ENCODE assay signal across 26 cellular contexts in genomic region chr12:111584959-111585358, GRCh38. TPM values are rescaled to one million over a fixed set of nuclear protein-coding genes. Genes with fewer than 3 reads are reported as not detected.
A peak's percentile ranks its signal among the peaks of the same experiment; 100 is the strongest.
DNase-seq lines count a peak whose midpoint lies in the region; ATAC-seq, FAIRE-seq and TF ChIP-seq lines count a peak whose summit lies in the region.
"Had no signal": no experiment of that assay in that cellular context is flagged by ENCODE, and none has a peak within 500 bp of the region (broad histone marks: within the 10 kb centered on the region; RNA-seq: fewer than 3 reads in every experiment).

No MANE protein-coding gene starts in this region.

- dilution Hi-C loops in IMR-90 (cut with HindIII; ENCODE audit: low sequenced_read_pairs, unreplicated experiment), result no loop called here

- no peaks in the 10 kb centered on the region for H3K9me3 Mint-ChIP-seq in stimulated activated naive B cell treated with anti-CD40 and anti-IgM and Interleukin-4, amounts not matched to agents 10 μg/mL and 1 μg/mL and 100 μg/mL, for 72 hours
- H3K9me3 Mint-ChIP-seq: activated naive CD8-positive, alpha-beta T cell treated with anti-CD3 and anti-CD28 coated beads, Interleukin-2, amount 10 ng/mL, durations not matched to agents 7 days and 5 days; activated T-helper 2 cell treated with anti-CD3 and anti-CD28 coated beads, Interferon-gamma antibody, Interleukin-2, Interleukin-4, amounts not matched to agents 10 μg/mL and 5 μg/mL and 100 μg/mL, durations not matched to agents 14 hours and 24 hours and 36 hours; mesothelial cell of epicardium; natural killer cell treated with Interleukin-12 subunit alpha and Interleukin-12 subunit beta and Interleukin-15 and Interleukin-18, amount 100 ng/mL, for 72 hours; T-helper 2 cell treated with Interferon-gamma antibody and Interleukin-4, amounts not matched to agents 5 μg/mL and 100 μg/mL, for 36 hours had no signal

- DNase-seq in EH (ENCODE audit: low read depth) (peak; percentile 70), IMR-90 (peak; percentile 60), K562 (ENCODE audit: extremely low read depth in 1 of 4, low spot score in 3 of 4) (no peak), iris pigment epithelial cell (ENCODE audit: low read depth) (peak; percentile 72), NCI-H510A (lab: John Stamatoyannopoulos, UW) (no peak), NCI-H146 (lab: John Stamatoyannopoulos, UW) (no peak)
- DNase-seq in stimulated activated naive B cell treated with anti-CD40 and anti-IgM and Interleukin-4, amounts not matched to agents 10 μg/mL and 1 μg/mL and 100 μg/mL, for 72 hours, result no peak
- DNase-seq: activated naive CD8-positive, alpha-beta T cell treated with anti-CD3 and anti-CD28 coated beads, Interleukin-2, amount 10 ng/mL, durations not matched to agents 7 days and 5 days; Calu3; cortex of kidney; heart right ventricle; NK-92 treated with Interleukin-12 subunit alpha and Interleukin-12 subunit beta, amount 100 ng/mL, for 24 hours; uterus; WERI-Rb-1 had no signal

- no peak overlapping the region for H4K8ac ChIP-seq in IMR-90 (ENCODE audit: low read depth in 2 of 2, low read length in 2 of 2)

- intact Hi-C loops in IMR-90 (cut with micrococcal nuclease) (no loop called here), K562 (cut with micrococcal nuclease) (no loop called here)

- H3K9ac ChIP-seq in IMR-90 (ENCODE audit: low read depth, low read length), result no peak overlapping the region
- H3K9ac ChIP-seq in K562 (ENCODE audit: insufficient read depth in 1 of 2, low read depth in 2 of 2, low read length in 2 of 2), result no peak overlapping the region
- H3K9ac ChIP-seq: BLaER1 treated with 17β-estradiol and CSF1 and Interleukin-3, amounts not matched to agents 10 nM and 100 nM; parathyroid adenoma had no signal

- CTCF ChIA-PET in IMR-90 (lab: Yijun Ruan, JAX) (no interaction called here), K562 (lab: Yijun Ruan, JAX; ENCODE audit: low intra/inter-chr PET ratio) (no interaction called here)

- H3K36me3 ChIP-seq in IMR-90 (ENCODE audit: control insufficient read depth, insufficient read depth, low read length) (peaks cover 3% of the 10 kb centered on the region; the same call in 1 of the 2 replicates), K562 (ENCODE audit: control insufficient read depth, insufficient read depth, low read length) (peaks cover 31% of the 10 kb centered on the region; the same call in 2 of the 3 replicates)
- H3K36me3 ChIP-seq: heart right ventricle, right lobe of liver, uterus had no signal

- no peak overlapping the region for H2AK5ac ChIP-seq in IMR-90 (ENCODE audit: low read depth, low read length)

- H2BK120ac ChIP-seq in IMR-90 (ENCODE audit: low read depth, low read length), result no peak overlapping the region

- H3K4me2 ChIP-seq in IMR-90 (ENCODE audit: low read depth, low read length) (no peak overlapping the region), K562 (ENCODE audit: insufficient read depth, low read length) (no peak overlapping the region)

- no peak overlapping the region for H3K56ac ChIP-seq in IMR-90 (ENCODE audit: extremely low read depth, insufficient read depth, low read length)

- H3K9me1 ChIP-seq in IMR-90 (ENCODE audit: insufficient read depth, low read length), result peaks cover 43% of the 10 kb centered on the region
- H3K9me1 ChIP-seq in K562 (ENCODE audit: control insufficient read depth, insufficient read depth, low read length), result no peaks in the 10 kb centered on the region

- no peak for TF ChIP-seq POLR2A in IMR-90 (IDR thresholded peaks at IDR 0.05; ENCODE audit: low read depth, low read length)
- no peak for TF ChIP-seq POLR2A in K562 (conservative IDR thresholded peaks at IDR 0.05)

- H4K20me1 ChIP-seq in IMR-90 (ENCODE audit: insufficient read depth, low read length) (peaks cover 98% of the 10 kb centered on the region), K562 (replicated peaks; ENCODE audit: control insufficient read depth, insufficient read depth, low read length) (0 out of 2 replicates have a peak, but pooled peaks cover 8% of the 10 kb centered on the region)

- H3K79me2 ChIP-seq in K562 (ENCODE audit: control insufficient read depth, insufficient read depth, low read length), result peaks cover 96% of the 10 kb centered on the region

- TF ChIP-seq CTCF in IMR-90 (conservative IDR thresholded peaks at IDR 0.05; ENCODE audit: low read depth, low read length) (no peak), K562 (IDR thresholded peaks at IDR 0.05 in 2 of 3, conservative IDR thresholded peaks at IDR 0.05 in 1 of 3; ENCODE audit: insufficient read depth in 2 of 3, low read depth in 1 of 3, low read length in 3 of 3) (no peak)

- in situ Hi-C loops in IMR-90 (cut with MboI; ENCODE audit: low sequenced_read_pairs), result no loop called here
- in situ Hi-C loops in K562 (cut with MboI), result no loop called here

- TF ChIP-seq RAD21 in IMR-90 (IDR thresholded peaks at IDR 0.05; ENCODE audit: low read length), result no peak
- no peak for TF ChIP-seq RAD21 in K562 (CRISPR knock-in tag; conservative IDR thresholded peaks at IDR 0.05 in 1 of 2, IDR thresholded peaks at IDR 0.05 in 1 of 2)

- no peak overlapping the region for H3K27ac ChIP-seq in IMR-90 (ENCODE audit: insufficient read depth, low read length)
- no peak overlapping the region for H3K27ac ChIP-seq in K562 (ENCODE audit: extremely low read depth, low read depth, low read length)
- H3K27ac ChIP-seq: BLaER1 treated with 17β-estradiol and CSF1 and Interleukin-3, amounts not matched to agents 10 nM and 100 nM; heart right ventricle; parathyroid adenoma; right lobe of liver; uterus; WERI-Rb-1 had no signal

- H3K4me1 Mint-ChIP-seq in stimulated activated naive B cell treated with anti-CD40 and anti-IgM and Interleukin-4, amounts not matched to agents 10 μg/mL and 1 μg/mL and 100 μg/mL, for 72 hours, result peaks cover 7 to 27% of the 10 kb centered on the region in 2 donors
- H3K4me1 Mint-ChIP-seq: activated naive CD8-positive, alpha-beta T cell treated with anti-CD3 and anti-CD28 coated beads, Interleukin-2, amount 10 ng/mL, durations not matched to agents 7 days and 5 days had no signal

- H3K4me1 ChIP-seq in IMR-90 (ENCODE audit: control insufficient read depth, insufficient read depth, low read length) (peaks cover 14% of the 10 kb centered on the region), K562 (replicated peaks in 1 of 2; ENCODE audit: control insufficient read depth in 2 of 2, insufficient read depth in 2 of 2, low read length in 2 of 2) (peaks cover 11 to 28% of the 10 kb centered on the region in 2 experiments; a peak in 3 of 5 replicates)
- H3K4me1 ChIP-seq: parathyroid adenoma had no signal

- no peak overlapping the region for H2AK9ac ChIP-seq in IMR-90 (replicated peaks; ENCODE audit: low read depth, low read length, poor library complexity)

- H3K27ac Mint-ChIP-seq in stimulated activated naive B cell treated with anti-CD40 and anti-IgM and Interleukin-4, amounts not matched to agents 10 μg/mL and 1 μg/mL and 100 μg/mL, for 72 hours, result no peak overlapping the region
- H3K27ac Mint-ChIP-seq: activated naive CD8-positive, alpha-beta T cell treated with anti-CD3 and anti-CD28 coated beads, Interleukin-2, amount 10 ng/mL, durations not matched to agents 7 days and 5 days; activated T-helper 2 cell treated with anti-CD3 and anti-CD28 coated beads, Interferon-gamma antibody, Interleukin-2, Interleukin-4, amounts not matched to agents 10 μg/mL and 5 μg/mL and 100 μg/mL, durations not matched to agents 14 hours and 24 hours and 36 hours; brain; natural killer cell treated with Interleukin-12 subunit alpha and Interleukin-12 subunit beta and Interleukin-15 and Interleukin-18, amount 100 ng/mL, for 72 hours; T-helper 2 cell treated with Interferon-gamma antibody and Interleukin-4, amounts not matched to agents 5 μg/mL and 100 μg/mL, for 36 hours had no signal

- H3K23ac ChIP-seq in IMR-90 (ENCODE audit: low read depth, low read length), result no peak overlapping the region

- FAIRE-seq in K562 (lab: Jason Lieb, UNC), result no peak
- FAIRE-seq: endometrium, H54 had no signal

- H3K4ac ChIP-seq in IMR-90 (ENCODE audit: low read depth, low read length), result no peak overlapping the region

- H3K27me3 ChIP-seq in IMR-90 (ENCODE audit: control insufficient read depth, insufficient read depth, low read length) (no peaks in the 10 kb centered on the region), K562 (ENCODE audit: control insufficient read depth in 2 of 2, insufficient read depth in 2 of 2, low read length in 2 of 2) (no peaks in the 10 kb centered on the region)
- H3K27me3 ChIP-seq: BLaER1 treated with 17β-estradiol and CSF1 and Interleukin-3, amounts not matched to agents 10 nM and 100 nM; heart right ventricle; right lobe of liver; uterus had no signal

- no peak overlapping the region for H3K18ac ChIP-seq in IMR-90 (ENCODE audit: low read depth, low read length)

- no peak overlapping the region for H2BK20ac ChIP-seq in IMR-90 (ENCODE audit: low read depth, low read length)

- H3K36me3 Mint-ChIP-seq in stimulated activated naive B cell treated with anti-CD40 and anti-IgM and Interleukin-4, amounts not matched to agents 10 μg/mL and 1 μg/mL and 100 μg/mL, for 72 hours, result peaks cover 14 to 16% of the 10 kb centered on the region in 2 donors
- H3K36me3 Mint-ChIP-seq: natural killer cell treated with Interleukin-12 subunit alpha and Interleukin-12 subunit beta and Interleukin-15 and Interleukin-18, amount 100 ng/mL, for 72 hours had no signal

- H3K14ac ChIP-seq in IMR-90 (replicated peaks; ENCODE audit: low read depth, low read length), result no peak overlapping the region

- ATAC-seq in IMR-90 (ENCODE audit: low read depth), result peak; percentile 56
- no peak for ATAC-seq in K562
- no peak for ATAC-seq in HG03095 (IDR thresholded peaks at IDR 0.05; ENCODE audit: unreplicated experiment)
- ATAC-seq in stimulated activated naive B cell treated with anti-CD40 and anti-IgM and Interleukin-4, amounts not matched to agents 10 μg/mL and 1 μg/mL and 100 μg/mL, for 72 hours (replicated peaks), result no peak
- ATAC-seq: heart right ventricle; left lobe of liver; natural killer cell treated with Interleukin-12 subunit alpha and Interleukin-12 subunit beta and Interleukin-15 and Interleukin-18, amount 100 ng/mL, for 72 hours had no signal

- H3K9me3 ChIP-seq in IMR-90 (ENCODE audit: control insufficient read depth, insufficient read depth, low read length) (no peaks in the 10 kb centered on the region), K562 (replicated peaks; ENCODE audit: control insufficient read depth, insufficient read depth, low read depth, low read length) (no peaks in the 10 kb centered on the region)
- H3K9me3 ChIP-seq: heart right ventricle, right lobe of liver, uterus had no signal

- POLR2A ChIA-PET in IMR-90 (lab: Charles Lee; ENCODE audit: unreplicated experiment), result no interaction called here
- POLR2A ChIA-PET in K562 (lab: Yijun Ruan, JAX), result interaction anchor here (0.7 to 2.3 kb wide), 2 partner anchors 9 to 197 kb away, joined by 3 to 9 read pairs; no protein-coding TSS in a partner anchor

- no peak overlapping the region for H4K5ac ChIP-seq in IMR-90 (ENCODE audit: low read depth, low read length)

- H2AFZ ChIP-seq in IMR-90 (replicated peaks; ENCODE audit: low read length, poor library complexity) (no peak overlapping the region), K562 (ENCODE audit: low read depth, low read length) (no peak overlapping the region)
- H2AFZ ChIP-seq: parathyroid adenoma had no signal

- no peak overlapping the region for H3K4me3 Mint-ChIP-seq in stimulated activated naive B cell treated with anti-CD40 and anti-IgM and Interleukin-4, amounts not matched to agents 10 μg/mL and 1 μg/mL and 100 μg/mL, for 72 hours
- H3K4me3 Mint-ChIP-seq: activated naive CD8-positive, alpha-beta T cell treated with anti-CD3 and anti-CD28 coated beads, Interleukin-2, amount 10 ng/mL, durations not matched to agents 7 days and 5 days; brain; mesothelial cell of epicardium; natural killer cell treated with Interleukin-12 subunit alpha and Interleukin-12 subunit beta and Interleukin-15 and Interleukin-18, amount 100 ng/mL, for 72 hours; T-helper 2 cell treated with Interferon-gamma antibody and Interleukin-4, amounts not matched to agents 5 μg/mL and 100 μg/mL, for 36 hours had no signal

- no peak overlapping the region for H2BK15ac ChIP-seq in IMR-90 (ENCODE audit: low read depth, low read length)

- BruUV-seq in IMR-90 (replicated peaks; lab: Mats Ljungman, UMichigan), result no TSS peak
- BruUV-seq in K562 (replicated peaks; lab: Mats Ljungman, UMichigan), result no TSS peak

- H3K79me1 ChIP-seq in IMR-90 (ENCODE audit: low read depth in 1 of 2, low read length in 2 of 2), result peaks cover 8 to 76% of the 10 kb centered on the region in 2 experiments

- H4K91ac ChIP-seq in IMR-90 (ENCODE audit: insufficient read depth, low read depth, low read length), result no peak overlapping the region

- H3K27me3 Mint-ChIP-seq in stimulated activated naive B cell treated with anti-CD40 and anti-IgM and Interleukin-4, amounts not matched to agents 10 μg/mL and 1 μg/mL and 100 μg/mL, for 72 hours, result no peaks in the 10 kb centered on the region
- H3K27me3 Mint-ChIP-seq: activated naive CD8-positive, alpha-beta T cell treated with anti-CD3 and anti-CD28 coated beads, Interleukin-2, amount 10 ng/mL, durations not matched to agents 7 days and 5 days; brain; natural killer cell treated with Interleukin-12 subunit alpha and Interleukin-12 subunit beta and Interleukin-15 and Interleukin-18, amount 100 ng/mL, for 72 hours had no signal

- no peak overlapping the region for H2BK5ac ChIP-seq in IMR-90 (ENCODE audit: low read depth, low read length, poor library complexity, severe bottlenecking)

- WGBS in IMR-90 (ENCODE audit: extremely low coverage in 2 of 2, insufficient read length in 1 of 2), 2 experiments, result 93% methylated on average over 3 of the region's 4 CpGs; no CpG with 5 or more reads in 1 of the 2 experiments
- 66% methylated on average over 4 of the region's 4 CpGs for WGBS in K562 (ENCODE audit: insufficient coverage, low coverage, missing lambda C conversion rate)

- H3K4me3 ChIP-seq in IMR-90 (ENCODE audit: insufficient read depth, low read depth, low read length) (no peak overlapping the region), K562 (no peak overlapping the region)
- H3K4me3 ChIP-seq: BLaER1 treated with 17β-estradiol and CSF1 and Interleukin-3, amounts not matched to agents 10 nM and 100 nM; heart right ventricle; right lobe of liver; uterus had no signal

- TF ChIP-seq EP300 in K562 (IDR thresholded peaks at IDR 0.05; ENCODE audit: low read length), result no peak

RNA-seq across cellular contexts. Expression of gene ATXN2, which starts 14.2 kb away (rescaled TPM):
- total RNA-seq in IMR-90 (2012; rRNA removed) (12.4 and 20.6 TPM in 2 replicates), K562 (2014; rRNA removed) (16.8 and 20.6 TPM in 2 replicates), K562 (2014; rRNA removed; fragmentation: Illumina TruSeq; extraction: Trizol) (40.5 and 45.5 TPM in 2 replicates), K562 (2015; rRNA removed; fragmentation: Illumina TruSeq; extraction: Trizol) (29.6 and 32.1 TPM in 2 replicates), K562 (2021) (66.3 and 67.8 TPM in 2 replicates)
- polyA plus RNA-seq in IMR-90 (2012; rRNA removed) (63.3 and 66.5 TPM in 2 replicates), K562 (2011; rRNA removed) (25.2 and 42.0 TPM in 2 replicates), K562 (2014; fragmentation: Illumina TruSeq; extraction: Trizol) (48.7 and 65.7 TPM in 2 replicates), K562 (2014; fragmentation: Nextera tagmentation; extraction: Ambion mirVana) (10 to 100 TPM; 20.1 to 21.7 TPM), K562 (2014; rRNA removed) (28.7 and 29.3 TPM in 2 replicates)
- polyA plus RNA-seq in IMR-90 (2012; cell fraction: cytosol; rRNA removed), result 21.7 and 52.9 TPM in 2 replicates
- 171 and 246 TPM in 2 replicates for polyA plus RNA-seq in IMR-90 (2012; cell fraction: nucleus; rRNA removed; ENCODE audit: low replicate concordance)
- total RNA-seq in K562 (2011; cell fraction: chromatin; rRNA removed; ENCODE audit: low replicate concordance), result 189 and 381 TPM in 2 replicates
- total RNA-seq in K562 (2011; cell fraction: nucleolus; rRNA removed), result 126 and 146 TPM in 2 replicates
- total RNA-seq in K562 (2011; cell fraction: nucleoplasm; rRNA removed), result 208 and 329 TPM in 2 replicates
- 43.2 and 49.1 TPM in 2 replicates for polyA plus RNA-seq in K562 (2011; cell fraction: cytosol; rRNA removed)
- 165 and 220 TPM in 2 replicates for polyA plus RNA-seq in K562 (2011; cell fraction: nucleus; rRNA removed)
- polyA plus RNA-seq in K562 (2012), result 41.1 and 48.9 TPM in 2 replicates
- 74.8 and 77.5 TPM in 2 replicates for polyA minus RNA-seq in K562 (2011; rRNA and poly(A)+ RNA removed)
- polyA minus RNA-seq in K562 (2011; cell fraction: cytosol; rRNA and poly(A)+ RNA removed), result 47.8 and 71.2 TPM in 2 replicates
- polyA minus RNA-seq in K562 (2011; cell fraction: nucleus; rRNA and poly(A)+ RNA removed), result 55.2 and 75.5 TPM in 2 replicates

Comparison
In these comparisons a context has a peak if more than half of its experiments do, and no peak if none do; other contexts are left out.
1. DNase-seq: peak in EH (single experiment), IMR-90 (single experiment) and iris pigment epithelial cell (single experiment); none in K562 (0 of 4), NCI-H510A (single experiment), NCI-H146 (single experiment) and stimulated activated naive B cell treated with anti-CD40 and anti-IgM and Interleukin-4, amounts not matched to agents 10 μg/mL and 1 μg/mL and 100 μg/mL, for 72 hours (single experiment).